33 cellular contexts compared by ENCODE assay signal in genomic region chr3:72050771-72051170, GRCh38.
"Had no signal": no experiment of that assay in that cellular context is flagged by ENCODE, and none has a peak within 500 bp of the region (broad histone marks: within the 10 kb centered on the region; RNA-seq: fewer than 3 reads in every experiment).

No MANE protein-coding gene starts in this region.

- H3K4me3 ChIP-seq: adrenal gland, ascending aorta, body of pancreas, breast epithelium, cardiac muscle cell had no signal

- H3K36me3 ChIP-seq: adrenal gland, ascending aorta, brain microvascular endothelial cell, breast epithelium, cardiac muscle cell had no signal

- H3K27ac ChIP-seq: adrenal gland, ascending aorta, body of pancreas, brain microvascular endothelial cell, breast epithelium, cardiac muscle cell had no signal

- H3K9me3 ChIP-seq: adrenal gland, ascending aorta, body of pancreas, breast epithelium had no signal

- H3K27me3 ChIP-seq: adrenal gland, ascending aorta, body of pancreas, brain microvascular endothelial cell, breast epithelium, cardiac muscle cell had no signal

- DNase-seq: activated effector memory CD4-positive, alpha-beta T cell treated with anti-CD3 and anti-CD28 coated beads, Interleukin-2, amount 50 U/mL, for 16 hours; activated effector memory CD4-positive, alpha-beta T cell treated with Interleukin-2 at 50 U/mL for 16 hours; activated gamma-delta T cell; activated gamma-delta T cell treated with Interleukin-2 at 50 U/mL for 16 hours; activated naive CD4-positive, alpha-beta T cell; activated naive CD4-positive, alpha-beta T cell treated with anti-CD3 and anti-CD28 coated beads for 36 hours; activated naive CD4-positive, alpha-beta T cell treated with anti-CD3 and anti-CD28 coated beads, Interleukin-2, amount 10 ng/mL, durations not matched to agents 7 days and 5 days; activated naive CD4-positive, alpha-beta T cell treated with anti-CD3 and anti-CD28 coated beads, Interleukin-2, amount 50 U/mL, for 16 hours; activated naive CD4-positive, alpha-beta T cell treated with Interleukin-2 at 50 U/mL for 16 hours; activated naive CD8-positive, alpha-beta T cell treated with anti-CD3 and anti-CD28 coated beads for 36 hours; activated naive CD8-positive, alpha-beta T cell treated with anti-CD3 and anti-CD28 coated beads, Interleukin-2, amount 10 ng/mL, durations not matched to agents 7 days and 5 days; activated naive CD8-positive, alpha-beta T cell treated with anti-CD3 and anti-CD28 coated beads, Interleukin-2, amount 50 U/mL, for 24 hours; activated T-cell treated with anti-CD3 and anti-CD28 coated beads, Interleukin-2, amount 50 U/mL, for 1 hour; activated T-cell treated with anti-CD3 and anti-CD28 coated beads, Interleukin-2, amount 50 U/mL, for 24 hours; activated T-cell treated with anti-CD3 and anti-CD28 coated beads, Interleukin-2, amount 50 U/mL, for 4 hours; activated T-cell treated with anti-CD3 and anti-CD28 coated beads, Interleukin-2, amount 50 U/mL, for 48 hours; activated T-cell treated with anti-CD3 and anti-CD28 coated beads, Interleukin-2, amount 50 U/mL, for 72 hours; adrenal gland; amniotic stem cell; amygdala; anterior cingulate cortex; aorta; body of pancreas; brain microvascular endothelial cell; caudate nucleus; central memory CD4-positive, alpha-beta T cell had no signal

- H3K4me1 ChIP-seq: adrenal gland, ascending aorta, body of pancreas, breast epithelium had no signal

- FAIRE-seq: astrocyte, bronchial epithelial cell had no signal

- ATAC-seq: activated naive CD4-positive, alpha-beta T cell treated with anti-CD3 and anti-CD28 coated beads, Interleukin-2, amount 50 U/mL, for 72 hours; activated naive CD8-positive, alpha-beta T cell treated with anti-CD3 and anti-CD28 coated beads, Interleukin-2, amount 50 U/mL, for 24 hours; activated T-cell treated with anti-CD3 and anti-CD28 coated beads, Interleukin-2, amount 50 U/mL, for 4 hours; activated T-cell treated with anti-CD3 and anti-CD28 coated beads, Interleukin-2, amount 50 U/mL, for 72 hours; activated T-helper 17 cell treated with anti-CD3 and anti-CD28 coated beads, Interleukin-2, amount 50 U/mL, for 72 hours; body of pancreas had no signal
